Comparison of ENCODE assay signal across 8 cellular contexts in the genomic region with DNA sequence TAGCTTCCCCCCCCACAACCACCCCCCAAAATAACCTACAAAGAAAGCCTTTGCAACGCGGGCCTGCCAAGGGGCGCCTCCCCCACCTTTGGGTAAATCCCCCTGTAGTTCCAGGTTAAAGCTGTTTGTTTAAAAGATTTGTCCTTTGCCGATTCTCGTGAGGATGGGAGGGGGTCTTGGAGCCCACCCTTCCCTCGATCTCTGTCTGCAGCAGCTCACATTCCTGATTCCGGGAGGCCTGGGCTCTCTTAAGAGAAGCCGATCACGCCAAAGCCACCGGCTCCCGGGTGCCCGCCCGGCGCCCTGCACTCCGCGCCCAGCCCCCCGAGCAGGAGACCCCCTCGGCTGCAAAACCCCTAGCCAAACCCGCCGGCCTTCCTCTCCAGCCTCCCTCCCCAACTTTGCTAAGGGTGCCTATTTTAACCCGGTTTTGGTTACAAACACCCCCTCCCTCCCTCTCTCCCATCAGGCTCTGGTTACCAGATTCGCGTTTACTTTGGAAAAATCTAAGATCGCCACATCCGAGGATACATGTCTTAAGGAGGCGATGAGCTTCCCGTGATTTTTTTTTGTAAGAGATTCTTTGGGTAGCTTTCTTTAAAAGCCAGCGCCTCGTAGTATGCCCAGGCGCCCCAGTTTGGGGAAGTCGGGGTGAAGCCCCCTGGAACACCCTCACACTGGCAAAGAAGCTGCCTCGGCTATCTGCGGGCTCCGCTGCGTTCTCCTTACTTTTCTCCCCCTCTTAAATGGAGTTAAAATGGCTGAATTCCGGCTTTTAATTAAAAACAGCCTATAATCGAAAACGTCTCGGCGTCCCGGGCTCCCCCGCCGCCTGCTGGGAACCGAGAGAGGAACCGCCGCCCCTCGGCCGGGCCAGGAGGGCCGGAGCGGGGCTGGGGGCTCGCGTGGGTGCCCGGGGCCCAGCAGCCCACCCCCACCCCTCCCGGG. TPM values are rescaled to one million over a fixed set of nuclear protein-coding genes. Genes with fewer than 3 reads are reported as not detected.
DNase-seq lines count a peak whose midpoint lies in the region; ATAC-seq and TF ChIP-seq lines count a peak whose summit lies in the region.

No MANE protein-coding gene starts in this region.

- H3K4me3 Mint-ChIP-seq in CD8-positive, alpha-beta T cell: peak overlapping the region; percentile 71
- peak overlapping the region; percentile 56 for H3K4me3 Mint-ChIP-seq in activated T-helper 1 cell treated with anti-CD3 and anti-CD28 coated beads, Interleukin-12 subunit alpha, Interleukin-12 subunit beta, Interleukin-2, Interleukin-4 antibody, amounts not matched to agents 30 ng/mL and 10 ng/mL and 1 ng/mL, durations not matched to agents 14 hours and 24 hours and 36 hours

- H3K36me3 Mint-ChIP-seq in CD8-positive, alpha-beta T cell: no peaks in the 10 kb centered on the region
- H3K36me3 Mint-ChIP-seq in activated T-helper 1 cell treated with anti-CD3 and anti-CD28 coated beads, Interleukin-12 subunit alpha, Interleukin-12 subunit beta, Interleukin-2, Interleukin-4 antibody, amounts not matched to agents 30 ng/mL and 10 ng/mL and 1 ng/mL, durations not matched to agents 14 hours and 24 hours and 36 hours (ENCODE audit: low read depth): no peaks in the 10 kb centered on the region

- no peak overlapping the region for H3K27ac Mint-ChIP-seq in CD8-positive, alpha-beta T cell
- no peak overlapping the region for H3K27ac Mint-ChIP-seq in activated T-helper 1 cell treated with anti-CD3 and anti-CD28 coated beads, Interleukin-12 subunit alpha, Interleukin-12 subunit beta, Interleukin-2, Interleukin-4 antibody, amounts not matched to agents 30 ng/mL and 10 ng/mL and 1 ng/mL, durations not matched to agents 14 hours and 24 hours and 36 hours

- CTCF ChIA-PET in CD8-positive, alpha-beta T cell (lab: Charles Lee): interaction anchor here (0.7 to 1.3 kb wide), 6 partner anchors 10 to 57 kb away, joined by 3 read pairs; no protein-coding TSS in a partner anchor

- peaks cover 67% of the 10 kb centered on the region for H3K27me3 Mint-ChIP-seq in CD8-positive, alpha-beta T cell (ENCODE audit: low read depth)
- H3K27me3 Mint-ChIP-seq in activated T-helper 1 cell treated with anti-CD3 and anti-CD28 coated beads, Interleukin-12 subunit alpha, Interleukin-12 subunit beta, Interleukin-2, Interleukin-4 antibody, amounts not matched to agents 30 ng/mL and 10 ng/mL and 1 ng/mL, durations not matched to agents 14 hours and 24 hours and 36 hours (ENCODE audit: insufficient read depth): peaks cover 53% of the 10 kb centered on the region

- H3K27me3 ChIP-seq in CD8-positive, alpha-beta T cell (ENCODE audit: insufficient read depth, low read length): peaks cover 78% of the 10 kb centered on the region
- H3K27me3 ChIP-seq in HUES64 (ENCODE audit: insufficient read depth, low read length) (peaks cover 65% of the 10 kb centered on the region), heart left ventricle (peaks cover 0 to 9% (median 0%) of the 10 kb centered on the region in 9 donors), psoas muscle (ENCODE audit: insufficient read depth in 3 of 3, low read length in 2 of 3) (no peaks in the 10 kb centered on the region)

- H3K9me3 Mint-ChIP-seq in CD8-positive, alpha-beta T cell: no peaks in the 10 kb centered on the region
- H3K9me3 Mint-ChIP-seq in activated T-helper 1 cell treated with anti-CD3 and anti-CD28 coated beads, Interleukin-12 subunit alpha, Interleukin-12 subunit beta, Interleukin-2, Interleukin-4 antibody, amounts not matched to agents 30 ng/mL and 10 ng/mL and 1 ng/mL, durations not matched to agents 14 hours and 24 hours and 36 hours: no peaks in the 10 kb centered on the region

- no peaks in the 10 kb centered on the region for H3K36me3 ChIP-seq in CD8-positive, alpha-beta T cell (ENCODE audit: insufficient read depth, low read length)
- H3K36me3 ChIP-seq in HUES64 (ENCODE audit: insufficient read depth, low read length) (no peaks in the 10 kb centered on the region), heart left ventricle (peaks cover 0 to 4% (median 0%) of the 10 kb centered on the region in 9 donors), psoas muscle (ENCODE audit: insufficient read depth in 1 of 2, low read depth in 1 of 2) (no peaks in the 10 kb centered on the region)

- intact Hi-C loops in CD8-positive, alpha-beta T cell (cut with DNase I, micrococcal nuclease): loop anchor here in 1 of 2 experiments (2.0 kb wide), 1 partner anchor 26 kb away; no protein-coding TSS in a partner anchor
- intact Hi-C loops in activated T-helper 1 cell treated with anti-CD3 and anti-CD28 coated beads, Interleukin-12 subunit alpha, Interleukin-12 subunit beta, Interleukin-2, Interleukin-4 antibody, amounts not matched to agents 30 ng/mL and 10 ng/mL and 1 ng/mL, durations not matched to agents 14 hours and 24 hours and 36 hours (cut with micrococcal nuclease): loop anchor here (2.0 to 5.0 kb wide), 5 partner anchors 26 to 375 kb away; a partner anchor contains a TSS
- intact Hi-C loops in heart left ventricle (cut with DNase I) (no loop called here), psoas muscle (cut with DNase I) (no loop called here)

- peak overlapping the region; percentile 67 for H3K4me3 ChIP-seq in CD8-positive, alpha-beta T cell (ENCODE audit: low read depth, low read length)
- H3K4me3 ChIP-seq in HUES64 (ENCODE audit: low read length): peak overlapping the region; percentile 67
- peak overlapping the region; percentile 81 to 99 (median 94) for H3K4me3 ChIP-seq in heart left ventricle
- peak overlapping the region; percentile 99 for H3K4me3 ChIP-seq in psoas muscle

- H3K4me1 Mint-ChIP-seq in CD8-positive, alpha-beta T cell (ENCODE audit: low read depth): peaks cover 53% of the 10 kb centered on the region
- H3K4me1 Mint-ChIP-seq in activated T-helper 1 cell treated with anti-CD3 and anti-CD28 coated beads, Interleukin-12 subunit alpha, Interleukin-12 subunit beta, Interleukin-2, Interleukin-4 antibody, amounts not matched to agents 30 ng/mL and 10 ng/mL and 1 ng/mL, durations not matched to agents 14 hours and 24 hours and 36 hours (ENCODE audit: low read depth): peaks cover 17% of the 10 kb centered on the region

- H3K9ac ChIP-seq in HUES64 (ENCODE audit: low read depth, low read length): peak overlapping the region; percentile 80

- under 1% methylated on average over 53 of the region's 54 CpGs for WGBS in HUES64
- 0 to 1% (median 0%) methylated on average over 48 to 54 of the region's 54 CpGs for WGBS in heart left ventricle, 4 donors
- WGBS in psoas muscle, 3 donors: 0 to 1% (median 0%) methylated on average over 51 to 54 of the region's 54 CpGs

- DNase-seq in CD8-positive, alpha-beta T cell: no peak
- DNase-seq in activated T-helper 1 cell treated with anti-CD3 and anti-CD28 coated beads, Interleukin-12 subunit alpha, Interleukin-12 subunit beta, Interleukin-2, Interleukin-4 antibody, amounts not matched to agents 30 ng/mL and 10 ng/mL and 1 ng/mL, durations not matched to agents 14 hours and 24 hours and 36 hours (ENCODE audit: low spot score): no peak
- DNase-seq in heart left ventricle: peak in 2 of 5 donors; percentile 35 to 38
- peak in 1 of 2 donors; percentile 56 for DNase-seq in psoas muscle
- no peak for DNase-seq in DMS153 treated with DMSO at 0.1 percent for 48 hours (lab: John Stamatoyannopoulos, UW; ENCODE audit: unreplicated experiment)
- DNase-seq in H4 (ENCODE audit: low spot score): no peak
- no peak for DNase-seq in activated gamma-delta T cell (lab: John Stamatoyannopoulos, UW)

- no peak for TF ChIP-seq POLR2A in heart left ventricle (IDR thresholded peaks at IDR 0.05)

- no peak for TF ChIP-seq CTCF in CD8-positive, alpha-beta T cell (IDR thresholded peaks at IDR 0.05)
- TF ChIP-seq CTCF in heart left ventricle (IDR thresholded peaks at IDR 0.05): peak in 3 of 12 donors; percentile 14 to 28 (median 21)
- no peak for TF ChIP-seq CTCF in psoas muscle (IDR thresholded peaks at IDR 0.05)

- H3K27ac ChIP-seq in CD8-positive, alpha-beta T cell (ENCODE audit: low read depth, low read length): no peak overlapping the region
- H3K27ac ChIP-seq in HUES64 (ENCODE audit: low read depth, low read length): peak overlapping the region; percentile 97
- peak overlapping the region; percentile 96 to 100 (median 100) for H3K27ac ChIP-seq in heart left ventricle
- peak overlapping the region; percentile 100 for H3K27ac ChIP-seq in psoas muscle

- POLR2A ChIA-PET in CD8-positive, alpha-beta T cell (lab: Charles Lee): interaction anchor here (1.0 kb wide), 1 partner anchor 26 kb away, joined by 3 read pairs; no protein-coding TSS in a partner anchor

- H3K9me3 ChIP-seq in CD8-positive, alpha-beta T cell (ENCODE audit: low read length): no peaks in the 10 kb centered on the region
- no peaks in the 10 kb centered on the region for H3K9me3 ChIP-seq in HUES64 (ENCODE audit: insufficient read depth, low read depth, low read length)
- H3K9me3 ChIP-seq in heart left ventricle: no peaks in the 10 kb centered on the region
- H3K9me3 ChIP-seq in psoas muscle: no peaks in the 10 kb centered on the region

- H3K4me1 ChIP-seq in CD8-positive, alpha-beta T cell (ENCODE audit: insufficient read depth, low read length): peaks cover 77% of the 10 kb centered on the region
- peaks cover 16% of the 10 kb centered on the region for H3K4me1 ChIP-seq in HUES64 (ENCODE audit: insufficient read depth, low read length)
- peaks cover 6 to 33% (median 19%) of the 10 kb centered on the region in 12 donors for H3K4me1 ChIP-seq in heart left ventricle
- peaks cover 11% of the 10 kb centered on the region for H3K4me1 ChIP-seq in psoas muscle

- no peak for ATAC-seq in CD8-positive, alpha-beta T cell
- no peak for ATAC-seq in heart left ventricle
- no peak for ATAC-seq in psoas muscle

RNA-seq across cellular contexts. Expression of a gene that starts 1.0 kb away (rescaled TPM):
- total RNA-seq in CD8-positive, alpha-beta T cell: 100 to 1,000 TPM in 1 of 2 experiments, 10 to 100 TPM in 1; 87.0 to 107 TPM
- 15.9 TPM for polyA plus RNA-seq in HUES64 (2013, experiment 1 of 2)
- polyA plus RNA-seq in HUES64 (2013, experiment 2 of 2): 20.0 TPM
- total RNA-seq in activated T-helper 1 cell treated with anti-CD3 and anti-CD28 coated beads, Interleukin-12 subunit alpha, Interleukin-12 subunit beta, Interleukin-2, Interleukin-4 antibody, amounts not matched to agents 30 ng/mL and 10 ng/mL and 1 ng/mL, durations not matched to agents 14 hours and 24 hours and 36 hours: 42.4 and 48.7 TPM in 2 replicates
- total RNA-seq in heart left ventricle: 10 to 100 TPM; 23.4 to 66.6 (median 35.4) TPM
- polyA plus RNA-seq in heart left ventricle: 10 to 100 TPM; 26.7 to 27.6 TPM
- 10 to 100 TPM; 18.5 to 27.9 (median 23.8) TPM for total RNA-seq in psoas muscle
- polyA plus RNA-seq in psoas muscle: 10 to 100 TPM in 1 of 3 donors, 1 to 10 TPM in 2; 5.9 to 15.8 (median 7.3) TPM
- total RNA-seq in H4 (2014; rRNA removed; shearing (Covaris generic)): 16.3 and 33.1 TPM in 2 replicates
